ENCODE assay signal across 15 cellular contexts in genomic region chr2:85713836-85714235, GRCh38. TPM values are rescaled to one million over a fixed set of nuclear protein-coding genes. Genes with fewer than 3 reads are reported as not detected.
DNase-seq lines count a peak whose midpoint lies in the region; ATAC-seq and TF ChIP-seq lines count a peak whose summit lies in the region.
"Had no signal": no experiment of that assay in that cellular context is flagged by ENCODE, and none has a peak within 500 bp of the region (broad histone marks: within the 10 kb centered on the region; RNA-seq: fewer than 3 reads in every experiment).

No MANE protein-coding gene starts in this region.

- H3K4me1 Mint-ChIP-seq in activated naive CD4-positive, alpha-beta T cell treated with anti-CD3 and anti-CD28 coated beads for 36 hours (ENCODE audit: low read depth), result peaks cover 5% of the 10 kb centered on the region

- H3K4me3 ChIP-seq in coronary artery (no peak overlapping the region), gastrocnemius medialis (no peak overlapping the region)
- H3K4me3 ChIP-seq: cardiac muscle cell had no signal

- H3K9me3 ChIP-seq in gastrocnemius medialis, result no peaks in the 10 kb centered on the region

- H3K36me3 Mint-ChIP-seq in activated naive CD4-positive, alpha-beta T cell treated with anti-CD3 and anti-CD28 coated beads for 36 hours (ENCODE audit: low read depth), result no peaks in the 10 kb centered on the region
- H3K36me3 Mint-ChIP-seq: activated naive CD8-positive, alpha-beta T cell; natural killer cell had no signal

- intact Hi-C loops in gastrocnemius medialis (cut with DNase I; ENCODE audit: low total_unique reads), result loop anchor here (1.0 kb wide), 1 partner anchor 26 kb away; no protein-coding TSS in a partner anchor
- intact Hi-C loops in activated naive CD4-positive, alpha-beta T cell treated with anti-CD3 and anti-CD28 coated beads for 36 hours (cut with micrococcal nuclease), result no loop called here

- H3K27ac ChIP-seq in coronary artery (peak overlapping the region; percentile 61 to 84), gastrocnemius medialis (peak overlapping the region; percentile 92 to 97 (median 95))
- H3K27ac ChIP-seq: cardiac muscle cell had no signal

- H3K9me3 Mint-ChIP-seq in activated naive CD4-positive, alpha-beta T cell treated with anti-CD3 and anti-CD28 coated beads for 36 hours, result no peaks in the 10 kb centered on the region
- H3K9me3 Mint-ChIP-seq: natural killer cell had no signal

- peaks cover 35 to 57% of the 10 kb centered on the region in 2 donors for H3K4me1 ChIP-seq in gastrocnemius medialis

- H3K4me3 Mint-ChIP-seq in activated naive CD4-positive, alpha-beta T cell treated with anti-CD3 and anti-CD28 coated beads for 36 hours, result no peak overlapping the region
- H3K4me3 Mint-ChIP-seq: activated naive CD8-positive, alpha-beta T cell; natural killer cell had no signal

- no peak overlapping the region for H3K27ac Mint-ChIP-seq in activated naive CD4-positive, alpha-beta T cell treated with anti-CD3 and anti-CD28 coated beads for 36 hours
- H3K27ac Mint-ChIP-seq: activated naive CD8-positive, alpha-beta T cell; natural killer cell had no signal

- CTCF ChIA-PET in activated naive CD4-positive, alpha-beta T cell treated with anti-CD3 and anti-CD28 coated beads for 36 hours (lab: Charles Lee), result no interaction called here

- TF ChIP-seq POLR2A in gastrocnemius medialis (IDR thresholded peaks at IDR 0.05), result no peak

- peak; percentile 11 to 14 for ATAC-seq in gastrocnemius medialis
- no peak for ATAC-seq in HG03159 (IDR thresholded peaks at IDR 0.05; ENCODE audit: unreplicated experiment)
- ATAC-seq: natural killer cell had no signal

- H3K27me3 Mint-ChIP-seq in activated naive CD4-positive, alpha-beta T cell treated with anti-CD3 and anti-CD28 coated beads for 36 hours (ENCODE audit: low read depth), result no peaks in the 10 kb centered on the region
- H3K27me3 Mint-ChIP-seq: activated naive CD8-positive, alpha-beta T cell had no signal

- in situ Hi-C loops in gastrocnemius medialis (cut with MboI; ENCODE audit: low sequenced_read_pairs in 4 of 4), result no loop called here

- no peak for TF ChIP-seq CTCF in coronary artery (IDR thresholded peaks at IDR 0.05)
- no peak for TF ChIP-seq CTCF in gastrocnemius medialis (IDR thresholded peaks at IDR 0.05 in 4 of 5, conservative IDR thresholded peaks at IDR 0.05 in 1 of 5)

- DNase-seq in DMS79 treated with DMSO at 0.1 percent for 48 hours (lab: John Stamatoyannopoulos, UW) (peak; percentile 98), NCI-H187 treated with DMSO at 0.1 percent for 48 hours (lab: John Stamatoyannopoulos, UW) (peak; percentile 68), coronary artery (ENCODE audit: low spot score) (no peak), gastrocnemius medialis (peak; percentile 61 to 67), NCI-H1694 (lab: John Stamatoyannopoulos, UW) (no peak)
- no peak for DNase-seq in activated naive CD4-positive, alpha-beta T cell treated with anti-CD3 and anti-CD28 coated beads for 36 hours
- DNase-seq: kidney; natural killer cell; NCI-H1694 treated with DMSO at 0.1 percent for 48 hours; stimulated activated CD4-positive, alpha-beta T cell treated with anti-CD3 and anti-CD28 coated beads, Interleukin-4, amount 100 ng/mL, for 24 hours had no signal

- no peaks in the 10 kb centered on the region for H3K27me3 ChIP-seq in gastrocnemius medialis
- H3K27me3 ChIP-seq: cardiac muscle cell had no signal

- no peaks in the 10 kb centered on the region for H3K36me3 ChIP-seq in gastrocnemius medialis
- H3K36me3 ChIP-seq: cardiac muscle cell had no signal

RNA-seq across cellular contexts. Expression of gene GNLY, which starts 19.7 kb away (rescaled TPM):
- total RNA-seq in gastrocnemius medialis, result 10 to 100 TPM in 2 of 4 donors, 1 to 10 TPM in 2; 3.6 to 36.1 (median 12.0) TPM
- 1 to 10 TPM; 2.6 to 3.2 TPM for total RNA-seq in activated naive CD4-positive, alpha-beta T cell treated with anti-CD3 and anti-CD28 coated beads for 36 hours
- total RNA-seq: cardiac muscle cell, G401, glomerular endothelial cell had no signal

RNA-seq across cellular contexts. Expression of gene ATOH8, which starts 40.0 kb away (rescaled TPM):
- 100 to 1,000 TPM; 122 to 266 (median 150) TPM for total RNA-seq in gastrocnemius medialis
- total RNA-seq in activated naive CD4-positive, alpha-beta T cell treated with anti-CD3 and anti-CD28 coated beads for 36 hours, result not detected

RNA-seq across cellular contexts. Expression of gene SFTPB, which starts 45.8 kb away (rescaled TPM):
- total RNA-seq in gastrocnemius medialis, result not detected
- total RNA-seq in activated naive CD4-positive, alpha-beta T cell treated with anti-CD3 and anti-CD28 coated beads for 36 hours, result not detected
- total RNA-seq: cardiac muscle cell, G401, glomerular endothelial cell, natural killer cell had no signal

Comparison
In these comparisons a context has a peak if more than half of its experiments do, and no peak if none do; other contexts are left out.
1. DNase-seq: peak in DMS79 treated with DMSO at 0.1 percent for 48 hours (single experiment), NCI-H187 treated with DMSO at 0.1 percent for 48 hours (single experiment) and gastrocnemius medialis (2 of 2); none in coronary artery (single experiment), activated naive CD4-positive, alpha-beta T cell treated with anti-CD3 and anti-CD28 coated beads for 36 hours (single experiment) and NCI-H1694 (single experiment).
2. RNA of gene ATOH8, which starts 40.0 kb away (total RNA-seq): 122 to 266 TPM in gastrocnemius medialis; not detected in activated naive CD4-positive, alpha-beta T cell treated with anti-CD3 and anti-CD28 coated beads for 36 hours; every median in the first group is over 100 times any median in the second.